ENCODE assay signal across 12 cellular contexts in the genomic region with DNA sequence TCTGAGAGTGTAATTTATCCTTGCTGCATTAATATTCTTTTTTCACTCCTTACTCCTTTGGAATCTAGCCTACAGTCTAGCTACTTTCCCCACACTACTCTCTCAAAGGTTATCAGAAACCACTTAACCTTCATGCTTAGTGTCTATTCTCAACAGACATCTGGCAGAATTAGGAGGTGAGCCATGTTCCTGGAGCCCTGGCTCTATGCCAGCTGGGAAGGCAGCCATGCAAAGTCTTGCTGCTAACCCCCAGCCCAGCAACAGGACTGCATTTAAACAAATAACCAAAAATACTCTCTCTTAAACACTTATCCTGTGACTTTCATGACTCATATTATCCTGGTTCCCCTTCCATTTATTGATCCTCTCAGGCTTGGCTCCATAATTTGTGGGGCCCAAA.
DNase-seq lines count a peak whose midpoint lies in the region; ATAC-seq, FAIRE-seq and TF ChIP-seq lines count a peak whose summit lies in the region.
"Had no signal": no experiment of that assay in that cellular context is flagged by ENCODE, and none has a peak within 500 bp of the region (broad histone marks: within the 10 kb centered on the region; RNA-seq: fewer than 3 reads in every experiment).

No MANE protein-coding gene starts in this region.

- DNase-seq in EL = peak; percentile 24
- peak; percentile 97 for DNase-seq in NCI-H2171 treated with DMSO at 0.1 percent for 48 hours (lab: John Stamatoyannopoulos, UW)
- DNase-seq in astrocyte of the spinal cord (ENCODE audit: low read depth, low spot score) = peak; percentile 62
- DNase-seq in mesothelial cell of epicardium (ENCODE audit: low spot score in 2 of 2, unreplicated experiment in 2 of 2) = peak; percentile 27 to 46
- DNase-seq in activated gamma-delta T cell treated with Interleukin-2 at 50 U/mL for 16 hours = no peak
- DNase-seq in GM12892 (ENCODE audit: insufficient read length) = no peak
- DNase-seq in T-helper 9 cell = no peak
- DNase-seq: activated T-cell treated with anti-CD3 and anti-CD28 coated beads, Interleukin-2, amount 50 U/mL, for 4 hours; GDM1; NCI-H1930; small intestine had no signal

- H3K27ac Mint-ChIP-seq in mesothelial cell of epicardium = no peak overlapping the region

- TF ChIP-seq CTCF in astrocyte of the spinal cord (IDR thresholded peaks at IDR 0.05; ENCODE audit: low read depth, low read length) = no peak
- TF ChIP-seq CTCF in mesothelial cell of epicardium (IDR thresholded peaks at IDR 0.05; ENCODE audit: unreplicated experiment) = no peak

- in situ Hi-C loops in astrocyte of the spinal cord (cut with HindIII; ENCODE audit: low sequenced_read_pairs) = no loop called here

- peaks cover 36% of the 10 kb centered on the region for H3K9me3 Mint-ChIP-seq in mesothelial cell of epicardium
- H3K9me3 Mint-ChIP-seq: activated T-cell treated with anti-CD3 and anti-CD28 coated beads, Interleukin-2, amount 50 U/mL, for 4 hours had no signal

- no peak for ATAC-seq in GM19023 (IDR thresholded peaks at IDR 0.05; ENCODE audit: unreplicated experiment)
- ATAC-seq: activated T-cell treated with anti-CD3 and anti-CD28 coated beads, Interleukin-2, amount 50 U/mL, for 4 hours had no signal

- no peak for FAIRE-seq in GM12892 (lab: Jason Lieb, UNC)
- FAIRE-seq: small intestine had no signal

- H3K4me1 Mint-ChIP-seq in mesothelial cell of epicardium = peaks cover 13% of the 10 kb centered on the region

- no peaks in the 10 kb centered on the region for H3K27me3 Mint-ChIP-seq in mesothelial cell of epicardium (ENCODE audit: low read depth)

- peaks cover 19% of the 10 kb centered on the region for H3K36me3 Mint-ChIP-seq in mesothelial cell of epicardium

- H3K4me3 ChIP-seq in astrocyte of the spinal cord (ENCODE audit: low read depth, low read length) = no peak overlapping the region

- H3K4me3 Mint-ChIP-seq in mesothelial cell of epicardium = no peak overlapping the region
- H3K4me3 Mint-ChIP-seq: activated T-cell treated with anti-CD3 and anti-CD28 coated beads, Interleukin-2, amount 50 U/mL, for 4 hours had no signal

- no peak for TF ChIP-seq POLR2A in GM12892 (IDR thresholded peaks at IDR 0.05; ENCODE audit: low read depth, low read length)

Comparison
In these comparisons a context has a peak if more than half of its experiments do, and no peak if none do; other contexts are left out.
1. DNase-seq: peak in EL (single experiment), NCI-H2171 treated with DMSO at 0.1 percent for 48 hours (single experiment), astrocyte of the spinal cord (single experiment) and mesothelial cell of epicardium (2 of 2); none in activated gamma-delta T cell treated with Interleukin-2 at 50 U/mL for 16 hours (single experiment), GM12892 (single experiment) and T-helper 9 cell (single experiment).